26 cellular contexts compared by ENCODE assay signal in the genomic region with DNA sequence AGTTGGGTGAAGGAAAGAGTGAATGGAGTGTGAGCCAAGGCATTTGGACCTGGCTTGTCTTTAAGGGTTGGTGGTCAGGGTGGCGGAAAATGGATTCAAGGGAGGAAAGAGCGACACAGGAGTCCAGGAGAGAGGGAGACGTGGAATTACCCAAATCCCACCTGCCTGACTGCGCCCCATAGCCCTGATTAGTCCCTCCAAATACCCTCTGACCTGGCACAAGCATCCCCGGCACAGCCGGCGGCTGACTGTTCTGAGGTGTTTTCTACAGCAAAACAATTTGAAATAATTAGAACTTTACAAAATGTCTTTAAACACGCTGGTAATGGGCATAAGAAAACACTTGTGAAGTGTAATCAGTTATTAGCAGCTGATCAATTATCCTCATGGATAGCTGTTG.
DNase-seq lines count a peak whose midpoint lies in the region; ATAC-seq, FAIRE-seq and TF ChIP-seq lines count a peak whose summit lies in the region.
"Had no signal": no experiment of that assay in that cellular context is flagged by ENCODE, and none has a peak within 500 bp of the region (broad histone marks: within the 10 kb centered on the region; RNA-seq: fewer than 3 reads in every experiment).

No MANE protein-coding gene starts in this region.

- H3K27me3 ChIP-seq in H7 (ENCODE audit: control insufficient read depth, insufficient read depth, low read length) (no peaks in the 10 kb centered on the region), endodermal cell (ENCODE audit: control insufficient read depth, insufficient read depth, low read length, poor library complexity, severe bottlenecking) (no peaks in the 10 kb centered on the region), pancreas (no peaks in the 10 kb centered on the region)
- H3K27me3 ChIP-seq: BE2C, BLaER1 had no signal

- no peak for FAIRE-seq in pancreas (lab: Jason Lieb, UNC)
- FAIRE-seq: A204.1, GM12878, GM12892, GM18507 had no signal

- intact Hi-C loops in pancreas (cut with DNase I) = no loop called here

- H3K4me1 Mint-ChIP-seq in brain (peaks cover 32% of the 10 kb centered on the region), endodermal cell (no peaks in the 10 kb centered on the region)
- H3K4me1 Mint-ChIP-seq: CD4-positive, alpha-beta memory T cell; CD4-positive, CD25-positive, alpha-beta regulatory T cell; CD8-positive, alpha-beta memory T cell had no signal

- H3K4me1 ChIP-seq in endodermal cell (ENCODE audit: control insufficient read depth, insufficient read depth, low read length) (no peaks in the 10 kb centered on the region), pancreas (no peaks in the 10 kb centered on the region)
- H3K4me1 ChIP-seq: BE2C, BLaER1 had no signal

- H3K9me3 Mint-ChIP-seq in brain (peaks cover 0 to 3% (median 0%) of the 10 kb centered on the region in 5 experiments), endodermal cell (no peaks in the 10 kb centered on the region)
- H3K9me3 Mint-ChIP-seq: CD14-positive monocyte; CD4-positive, CD25-positive, alpha-beta regulatory T cell; CD8-positive, alpha-beta memory T cell had no signal

- H3K4me3 ChIP-seq in H7 (ENCODE audit: insufficient read depth, low read depth, low read length) (no peak overlapping the region), endodermal cell (ENCODE audit: low read length) (no peak overlapping the region), pancreas (no peak overlapping the region)
- H3K4me3 ChIP-seq: BLaER1, GM12878 had no signal

- H3K9ac ChIP-seq in endodermal cell (ENCODE audit: extremely low read depth, low read length, poor library complexity, severe bottlenecking) = no peak overlapping the region
- H3K9ac ChIP-seq: BLaER1 had no signal

- no peak for ATAC-seq in GM21526 (IDR thresholded peaks at IDR 0.05; ENCODE audit: low FRiP score, unreplicated experiment)
- ATAC-seq in pancreas = no peak
- ATAC-seq: GM12878 had no signal

- peaks cover 8% of the 10 kb centered on the region for H3K27me3 Mint-ChIP-seq in brain
- no peaks in the 10 kb centered on the region for H3K27me3 Mint-ChIP-seq in endodermal cell (ENCODE audit: insufficient read depth)

- H3K9me3 ChIP-seq in endodermal cell (ENCODE audit: control insufficient read depth, low read length) = no peaks in the 10 kb centered on the region
- H3K9me3 ChIP-seq in pancreas = no peaks in the 10 kb centered on the region
- H3K9me3 ChIP-seq: BE2C, BLaER1 had no signal

- H3K36me3 ChIP-seq in H7 (replicated peaks; ENCODE audit: control insufficient read depth, insufficient read depth, low read length) (no peaks in the 10 kb centered on the region), endodermal cell (ENCODE audit: control insufficient read depth, insufficient read depth, low read length) (peaks cover 7% of the 10 kb centered on the region), pancreas (no peaks in the 10 kb centered on the region)
- H3K36me3 ChIP-seq: BE2C, BLaER1 had no signal

- DNase-seq in H7 (peak; percentile 64), endodermal cell (no peak), pancreas (no peak), RPMI8226 (no peak)
- DNase-seq: 8988T; ACHN; BE2C; CD4-positive, alpha-beta memory T cell; CD4-positive, CD25-positive, alpha-beta regulatory T cell; CD8-positive, alpha-beta memory T cell; COR-L47; DMS 273 treated with DMSO at 0.1 percent for 48 hours; DMS153; DMS53; DMS79; DND-41; EL; GDM1 had no signal

- 84 to 96% methylated on average over 4 to 8 of the region's 8 CpGs for WGBS in endodermal cell (ENCODE audit: insufficient coverage in 1 of 2, insufficient read length in 1 of 2), 2 experiments
- 74 to 81% methylated on average over 8 of the region's 8 CpGs for WGBS in pancreas, 2 donors

- H3K36me3 Mint-ChIP-seq in brain = no peaks in the 10 kb centered on the region
- H3K36me3 Mint-ChIP-seq in endodermal cell (ENCODE audit: low read depth) = peaks cover 3% of the 10 kb centered on the region
- H3K36me3 Mint-ChIP-seq: CD14-positive monocyte; CD4-positive, alpha-beta memory T cell; CD4-positive, CD25-positive, alpha-beta regulatory T cell; CD8-positive, alpha-beta memory T cell had no signal

- H3K27ac Mint-ChIP-seq in brain = peak overlapping the region in 3 of 5 experiments; percentile 7 to 46 (median 45)
- H3K27ac Mint-ChIP-seq in endodermal cell = no peak overlapping the region
- H3K27ac Mint-ChIP-seq: CD4-positive, alpha-beta memory T cell; CD4-positive, CD25-positive, alpha-beta regulatory T cell had no signal

- TF ChIP-seq CTCF in brain (conservative IDR thresholded peaks at IDR 0.05) (no peak), endodermal cell (conservative IDR thresholded peaks at IDR 0.05) (no peak), pancreas (IDR thresholded peaks at IDR 0.05) (no peak)

- H3K27ac ChIP-seq in endodermal cell (ENCODE audit: low read depth, low read length) (peak overlapping the region; percentile 24), pancreas (no peak overlapping the region)
- H3K27ac ChIP-seq: BLaER1 had no signal

- peak overlapping the region in 1 of 5 experiments; percentile 40 for H3K4me3 Mint-ChIP-seq in brain
- no peak overlapping the region for H3K4me3 Mint-ChIP-seq in endodermal cell
- H3K4me3 Mint-ChIP-seq: CD14-positive monocyte; CD4-positive, alpha-beta memory T cell; CD4-positive, CD25-positive, alpha-beta regulatory T cell; CD8-positive, alpha-beta memory T cell had no signal
